8 cellular contexts compared by ENCODE assay signal in the genomic region with DNA sequence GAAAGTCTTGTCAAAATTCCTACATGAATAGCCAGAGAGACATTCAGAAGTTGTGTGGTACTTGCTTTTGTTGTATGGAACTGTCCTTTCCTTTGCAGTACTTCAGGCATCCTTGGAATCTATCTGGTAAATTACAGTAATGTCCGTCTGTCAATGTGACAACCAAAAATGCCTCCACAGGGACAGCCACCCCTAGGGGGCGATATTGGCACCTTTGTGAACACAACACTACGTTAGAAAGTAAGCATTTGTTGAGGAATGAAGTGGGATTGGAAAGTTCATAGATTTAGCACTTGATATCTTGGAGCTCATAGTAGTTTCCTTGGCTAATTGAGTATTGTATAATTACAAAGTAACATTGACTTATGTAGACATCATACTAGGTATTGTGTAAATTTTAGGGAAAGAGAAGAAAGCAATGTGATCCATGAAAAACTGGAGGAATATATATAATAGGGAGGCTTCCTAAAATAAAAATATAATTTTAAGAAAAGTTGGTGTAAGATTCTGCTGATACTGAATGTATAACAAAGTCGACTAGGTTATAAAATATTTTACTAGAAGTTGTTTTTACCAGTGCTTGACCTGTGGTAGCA. TPM values are rescaled to one million over a fixed set of nuclear protein-coding genes. Genes with fewer than 3 reads are reported as not detected.
DNase-seq lines count a peak whose midpoint lies in the region; ATAC-seq and TF ChIP-seq lines count a peak whose summit lies in the region.

No MANE protein-coding gene starts in this region.

- no peak overlapping the region for H3K4me2 ChIP-seq in hepatocyte

- H3K79me2 ChIP-seq in hepatocyte: no peaks in the 10 kb centered on the region

- no peaks in the 10 kb centered on the region for H3K36me3 ChIP-seq in hepatocyte (replicated peaks; ENCODE audit: insufficient read depth, low read depth)

- H3K4me3 ChIP-seq in hepatocyte: no peak overlapping the region

- no peak overlapping the region for H2AFZ ChIP-seq in hepatocyte

- no peak overlapping the region for H3K27ac ChIP-seq in hepatocyte

- WGBS in hepatocyte (ENCODE audit: low lambda C conversion rate, missing lambda C conversion rate): 55% methylated on average over 4 of the region's 4 CpGs

- ATAC-seq in HG02571 (IDR thresholded peaks at IDR 0.05; ENCODE audit: unreplicated experiment): peak; percentile 60

- no peaks in the 10 kb centered on the region for H3K27me3 ChIP-seq in hepatocyte

- H3K9me2 ChIP-seq in hepatocyte (replicated peaks; ENCODE audit: insufficient read depth): no peaks in the 10 kb centered on the region

- H4K20me1 ChIP-seq in hepatocyte (ENCODE audit: insufficient read depth, poor library complexity, severe bottlenecking): no peaks in the 10 kb centered on the region

- H3K9me3 ChIP-seq in hepatocyte (ENCODE audit: low read depth): no peaks in the 10 kb centered on the region

- no peaks in the 10 kb centered on the region for H3K4me1 ChIP-seq in hepatocyte (ENCODE audit: insufficient read depth)

- peak; percentile 42 for TF ChIP-seq CTCF in hepatocyte (IDR thresholded peaks at IDR 0.05; ENCODE audit: poor library complexity)

- peak; percentile 2 for DNase-seq in SKM-1 treated with dmso at 0.1 percent for 144 hours (lab: John Stamatoyannopoulos, UW; ENCODE audit: unreplicated experiment)
- DNase-seq in SKM-1 (lab: John Stamatoyannopoulos, UW; ENCODE audit: unreplicated experiment): no peak
- peak; percentile 75 for DNase-seq in RKO (ENCODE audit: low spot score)
- DNase-seq in activated effector memory CD4-positive, alpha-beta T cell treated with anti-CD3 and anti-CD28 coated beads, Interleukin-2, amount 50 U/mL, for 16 hours: peak; percentile 86
- peak; percentile 62 for DNase-seq in hepatocyte (ENCODE audit: low spot score)
- DNase-seq in stimulated activated CD4-positive, alpha-beta T cell treated with anti-CD3 and anti-CD28 coated beads, Interleukin-1b, Interleukin-23, amount 100 ng/mL, for 24 hours (ENCODE audit: low read depth in 4 of 4, low spot score in 1 of 4): peak; percentile 37 to 72 (median 40)
- no peak for DNase-seq in T1000 (lab: John Stamatoyannopoulos, UW)

RNA-seq across cellular contexts. Expression of gene TMEFF1, which starts 32.7 kb away (rescaled TPM):
- total RNA-seq in hepatocyte: 8.7 and 13.7 TPM in 2 replicates
- 5.4 and 5.9 TPM in 2 replicates for polyA plus RNA-seq in hepatocyte

Comparison
In these comparisons a context has a peak if more than half of its experiments do, and no peak if none do; other contexts are left out.
1. DNase-seq: peak in SKM-1 treated with dmso at 0.1 percent for 144 hours (single experiment), RKO (single experiment), activated effector memory CD4-positive, alpha-beta T cell treated with anti-CD3 and anti-CD28 coated beads, Interleukin-2, amount 50 U/mL, for 16 hours (single experiment), hepatocyte (single experiment) and stimulated activated CD4-positive, alpha-beta T cell treated with anti-CD3 and anti-CD28 coated beads, Interleukin-1b, Interleukin-23, amount 100 ng/mL, for 24 hours (4 of 4); none in SKM-1 (single experiment) and T1000 (single experiment).